ENCODE assay signal across 7 cellular contexts in genomic region chr3:87260270-87260669, GRCh38. TPM values are rescaled to one million over a fixed set of nuclear protein-coding genes. Genes with fewer than 3 reads are reported as not detected.
DNase-seq lines count a peak whose midpoint lies in the region; ATAC-seq and TF ChIP-seq lines count a peak whose summit lies in the region.

No MANE protein-coding gene starts in this region.

- H3K4me1 ChIP-seq in RWPE2 (ENCODE audit: insufficient read depth, poor library complexity, severe bottlenecking) (no peaks in the 10 kb centered on the region), right lobe of liver (peaks cover 0 to 5% (median 0%) of the 10 kb centered on the region in 4 donors), thoracic aorta (ENCODE audit: control insufficient read depth in 1 of 2, low read depth in 2 of 2) (no peaks in the 10 kb centered on the region)

- ATAC-seq in GM18511 (IDR thresholded peaks at IDR 0.05; ENCODE audit: unreplicated experiment) (peak; percentile 90), HG03280 (IDR thresholded peaks at IDR 0.05; ENCODE audit: unreplicated experiment) (peak; percentile 70), RWPE2 (ENCODE audit: low read depth) (0 out of 3 replicates have a peak, but pooled peaks have one; percentile 35), right lobe of liver (peak; percentile 69 to 86 (median 80)), thoracic aorta (ENCODE audit: insufficient number of reproducible peaks, low FRiP score, low read depth) (no peak)

- DNase-seq in D341Med (ENCODE audit: low spot score) (peak; percentile 42), RWPE2 (ENCODE audit: low spot score) (no peak), T47D (ENCODE audit: low read depth in 1 of 2, low spot score in 1 of 2) (peak; percentile 1 to 67), right lobe of liver (no peak), thoracic aorta (ENCODE audit: low spot score) (no peak)

- H3K27ac ChIP-seq in RWPE2 (ENCODE audit: poor library complexity, severe bottlenecking) (no peak overlapping the region), right lobe of liver (no peak overlapping the region), thoracic aorta (no peak overlapping the region)

- TF ChIP-seq POLR2A in right lobe of liver (IDR thresholded peaks at IDR 0.05): no peak

- WGBS in right lobe of liver (ENCODE audit: insufficient coverage, low coverage, low lambda C conversion rate, missing lambda C conversion rate): 27% methylated on average over 4 of the region's 4 CpGs

- intact Hi-C loops in right lobe of liver (cut with DNase I): no loop called here

- H3K4me3 ChIP-seq in RWPE2 (ENCODE audit: severe bottlenecking) (no peak overlapping the region), right lobe of liver (no peak overlapping the region), thoracic aorta (no peak overlapping the region)

- in situ Hi-C loops in T47D (cut with HindIII; ENCODE audit: low pct_unique_long_range_greater_than_20kb, low sequenced_read_pairs): no loop called here

- no peaks in the 10 kb centered on the region for H3K27me3 ChIP-seq in RWPE2 (ENCODE audit: insufficient read depth, poor library complexity, severe bottlenecking)
- H3K27me3 ChIP-seq in right lobe of liver: no peaks in the 10 kb centered on the region
- no peaks in the 10 kb centered on the region for H3K27me3 ChIP-seq in thoracic aorta (replicated peaks; ENCODE audit: insufficient read depth)

- peak; percentile 82 for TF ChIP-seq CTCF in RWPE2 (IDR thresholded peaks at IDR 0.05; ENCODE audit: poor library complexity, severe bottlenecking)
- peak; percentile 55 to 78 (median 71) for TF ChIP-seq CTCF in right lobe of liver (IDR thresholded peaks at IDR 0.05)
- TF ChIP-seq CTCF in thoracic aorta (IDR thresholded peaks at IDR 0.05): peak; percentile 48

- H3K36me3 ChIP-seq in RWPE2 (ENCODE audit: low read depth) (peaks cover 4% of the 10 kb centered on the region), right lobe of liver (no peaks in the 10 kb centered on the region), thoracic aorta (no peaks in the 10 kb centered on the region)

- H3K9me3 ChIP-seq in RWPE2 (ENCODE audit: severe bottlenecking) (no peaks in the 10 kb centered on the region), right lobe of liver (no peaks in the 10 kb centered on the region), thoracic aorta (no peaks in the 10 kb centered on the region)

RNA-seq across cellular contexts. Expression of gene POU1F1, which starts 16.1 kb away (rescaled TPM):
- total RNA-seq in right lobe of liver (not detected), thoracic aorta (not detected)

RNA-seq across cellular contexts. Expression of gene CHMP2B, which starts 33.2 kb away (rescaled TPM):
- 10 to 100 TPM; 16.9 to 34.8 (median 21.3) TPM for total RNA-seq in right lobe of liver
- total RNA-seq in thoracic aorta: 10 to 100 TPM; 29.2 to 36.4 TPM

Comparison
In these comparisons a context has a peak if more than half of its experiments do, and no peak if none do; other contexts are left out.
1. DNase-seq: peak in D341Med (single experiment) and T47D (2 of 2); none in RWPE2 (single experiment), right lobe of liver (0 of 3) and thoracic aorta (single experiment).
2. Peak in every context shown above with its lines, with median percentiles within 50 percentile points of each other: CTCF ChIP-seq.